In genomic region chr14:93892923-93893549, GRCh38 we compare ENCODE assay signal across 8 cellular contexts. TPM values are rescaled to one million over a fixed set of nuclear protein-coding genes. Genes with fewer than 3 reads are reported as not detected.
A peak's percentile ranks its signal among the peaks of the same experiment; 100 is the strongest.
DNase-seq lines count a peak whose midpoint lies in the region; ATAC-seq and TF ChIP-seq lines count a peak whose summit lies in the region.

No MANE protein-coding gene starts in this region.

- H3K36me3 ChIP-seq in HCT116 (ENCODE audit: control insufficient read depth in 1 of 2, insufficient read depth in 2 of 2, low read length in 2 of 2) (no peaks in the 10 kb centered on the region), Peyer's patch (no peaks in the 10 kb centered on the region), osteoblast (ENCODE audit: insufficient read depth, low read length) (no peaks in the 10 kb centered on the region), testis (ENCODE audit: low read depth, missing control alignments) (no peaks in the 10 kb centered on the region)

- H3K4me1 ChIP-seq in HCT116 (ENCODE audit: control insufficient read depth in 1 of 2, insufficient read depth in 2 of 2, low read length in 2 of 2) (peaks cover 2 to 6% of the 10 kb centered on the region in 2 experiments; a peak in 2 of 4 replicates), Peyer's patch (no peaks in the 10 kb centered on the region), osteoblast (ENCODE audit: insufficient read depth, low read length) (no peaks in the 10 kb centered on the region), testis (peaks cover 5% of the 10 kb centered on the region)

- TF ChIP-seq RAD21 in HCT116 (IDR thresholded peaks at IDR 0.05; ENCODE audit: low read depth): peak; percentile 72

- H3K4me2 ChIP-seq in HCT116 (ENCODE audit: low read length) (no peak overlapping the region), osteoblast (ENCODE audit: insufficient read depth, low read length) (no peak overlapping the region)

- no peaks in the 10 kb centered on the region for H3K27me3 ChIP-seq in HCT116 (ENCODE audit: insufficient read depth, low read length)
- no peaks in the 10 kb centered on the region for H3K27me3 ChIP-seq in Peyer's patch
- peaks cover 12% of the 10 kb centered on the region for H3K27me3 ChIP-seq in osteoblast (ENCODE audit: insufficient read depth, low read length)
- H3K27me3 ChIP-seq in testis: no peaks in the 10 kb centered on the region

- peak; percentile 86 for ATAC-seq in HCT116

- 24 to 28% methylated on average over 12 to 13 of the region's 13 CpGs for WGBS in testis, 2 donors

- TF ChIP-seq POLR2A in HCT116 (IDR thresholded peaks at IDR 0.05; ENCODE audit: borderline replicate concordance, extremely low read depth, insufficient read depth, insufficient read length) (no peak), Peyer's patch (IDR thresholded peaks at IDR 0.05) (no peak), testis (IDR thresholded peaks at IDR 0.05) (no peak)

- intact Hi-C loops in HCT116 (cut with micrococcal nuclease): loop anchor here (1.0 kb wide), 2 partner anchors 238 to 244 kb away; no protein-coding TSS in a partner anchor
- intact Hi-C loops in testis (cut with DNase I; ENCODE audit: low total_unique reads): no loop called here

- no peak overlapping the region for H3K9ac ChIP-seq in HCT116 (ENCODE audit: low read length)

- H3K9me3 ChIP-seq in HCT116 (ENCODE audit: control insufficient read depth in 1 of 2, insufficient read depth in 1 of 2, low read depth in 1 of 2, low read length in 2 of 2) (no peaks in the 10 kb centered on the region), Peyer's patch (no peaks in the 10 kb centered on the region), osteoblast (ENCODE audit: low read depth, low read length) (no peaks in the 10 kb centered on the region), testis (no peaks in the 10 kb centered on the region)

- no TSS peak for BruUV-seq in HCT116 (replicated peaks; lab: Mats Ljungman, UMichigan)

- no peaks in the 10 kb centered on the region for H3K9me2 ChIP-seq in HCT116 (ENCODE audit: insufficient read depth)

- DNase-seq in Caki2 (ENCODE audit: low read depth): peak; percentile 21
- DNase-seq in HCT116 (ENCODE audit: low read depth, low spot score): peak; percentile 35
- peak; percentile 60 to 84 (median 80) for DNase-seq in Peyer's patch
- DNase-seq in activated T-helper 9 cell treated with anti-CD3 and anti-CD28 coated beads, Interleukin-2, amount 50 U/mL, for 16 hours (ENCODE audit: low read depth): peak; percentile 51
- peak; percentile 42 for DNase-seq in foreskin melanocyte
- DNase-seq in osteoblast (ENCODE audit: insufficient read length, low spot score, missing footprints): peak; percentile 90
- DNase-seq in testis: peak; percentile 91
- DNase-seq in cortex of kidney (lab: John Stamatoyannopoulos, UW): no peak

- RAD21 ChIA-PET in HCT116 (lab: Charles Lee; ENCODE audit: low non-redundant PET in 1 of 2, low total read pairs in 2 of 2, uncharacterized antibody in 2 of 2, unreplicated experiment in 2 of 2): no interaction called here

- H2AFZ ChIP-seq in HCT116 (ENCODE audit: low read depth, low read length, poor library complexity, severe bottlenecking): no peak overlapping the region
- H2AFZ ChIP-seq in osteoblast (ENCODE audit: low read length): peak overlapping the region; percentile 20

- H3K79me2 ChIP-seq in HCT116 (ENCODE audit: insufficient read depth, low read length): no peaks in the 10 kb centered on the region
- H3K79me2 ChIP-seq in osteoblast (ENCODE audit: insufficient read depth, low read length): no peaks in the 10 kb centered on the region

- in situ Hi-C loops in Caki2 (cut with HindIII; ENCODE audit: low pct_unique_long_range_greater_than_20kb, low sequenced_read_pairs): no loop called here

- peak; percentile 66 to 100 (median 95); a peak in 5 of 6 replicates for TF ChIP-seq CTCF in HCT116 (IDR thresholded peaks at IDR 0.05 in 2 of 3, conservative IDR thresholded peaks at IDR 0.05 in 1 of 3; ENCODE audit: borderline replicate concordance in 1 of 3, insufficient read depth in 1 of 3, low read depth in 2 of 3, low read length in 2 of 3)
- peak; percentile 72 to 96 (median 88) for TF ChIP-seq CTCF in Peyer's patch (IDR thresholded peaks at IDR 0.05)
- peak; percentile 97 for TF ChIP-seq CTCF in osteoblast (IDR thresholded peaks at IDR 0.05; ENCODE audit: extremely low read depth, low read depth, low read length)
- TF ChIP-seq CTCF in testis (IDR thresholded peaks at IDR 0.05): peak; percentile 88 to 100 (median 95)

- POLR2A ChIA-PET in HCT116 (lab: Charles Lee): no interaction called here

- H3K4me3 ChIP-seq in HCT116 (replicated peaks in 1 of 2; ENCODE audit: low read depth in 1 of 2, low read length in 2 of 2) (no peak overlapping the region), Peyer's patch (no peak overlapping the region), osteoblast (ENCODE audit: insufficient read depth, low read length) (no peak overlapping the region), testis (no peak overlapping the region)

- CTCF ChIA-PET in HCT116 (lab: Charles Lee): no interaction called here

- H4K20me1 ChIP-seq in HCT116 (ENCODE audit: insufficient read depth): no peaks in the 10 kb centered on the region
- H4K20me1 ChIP-seq in osteoblast (ENCODE audit: insufficient read depth, low read length): peaks cover 3% of the 10 kb centered on the region

- H3K27ac ChIP-seq in HCT116 (ENCODE audit: low read depth, low read length): no peak overlapping the region
- no peak overlapping the region for H3K27ac ChIP-seq in Peyer's patch
- no peak overlapping the region for H3K27ac ChIP-seq in osteoblast (ENCODE audit: low read depth, low read length)
- no peak overlapping the region for H3K27ac ChIP-seq in testis

TF ChIP-seq in HCT116, 20 proteins besides CTCF, POLR2A, EP300 and RAD21:
- TF ChIP-seq ZFX (IDR thresholded peaks at IDR 0.05): peak; percentile 13; the same call in 1 of the 2 replicates
- TF ChIP-seq ATF3 (IDR thresholded peaks at IDR 0.05): no peak
- TF ChIP-seq REST (IDR thresholded peaks at IDR 0.05; ENCODE audit: low read depth): no peak
- no peak for TF ChIP-seq EZH2 (IDR thresholded peaks at IDR 0.05)

RNA-seq across cellular contexts. Expression of gene FAM181A, which starts 34.1 kb away (rescaled TPM):
- total RNA-seq in Caki2 (2014; rRNA removed; shearing (Covaris generic); ENCODE audit: low replicate concordance): not detected in 2 replicates
- not detected for total RNA-seq in HCT116 (2021; ENCODE audit: unreplicated experiment)
- polyA plus RNA-seq in HCT116 (2012): not detected in 2 replicates
- total RNA-seq in Peyer's patch: not detected
- not detected in 2 replicates for total RNA-seq in osteoblast
- 10 to 100 TPM; 12.7 to 18.0 TPM for total RNA-seq in testis
- polyA plus RNA-seq in testis (ENCODE audit: insufficient read depth, low read depth, low replicate concordance): 48.5 TPM

Comparison
In these comparisons a context has a peak if more than half of its experiments do, and no peak if none do; other contexts are left out.
1. RNA of gene FAM181A, which starts 34.1 kb away (total RNA-seq): 12.7 to 18.0 TPM in testis; not detected in Caki2, not detected in HCT116 (single experiment), not detected in Peyer's patch and not detected in osteoblast; every median in the first group is over 10 times any median in the second.
2. Peak in every context shown above with its lines, with median percentiles within 50 percentile points of each other: CTCF ChIP-seq.